ENCODE assay signal across 16 cellular contexts in genomic region chr13:98959775-98960325, GRCh38. TPM values are rescaled to one million over a fixed set of nuclear protein-coding genes. Genes with fewer than 3 reads are reported as not detected.
DNase-seq lines count a peak whose midpoint lies in the region; ATAC-seq and TF ChIP-seq lines count a peak whose summit lies in the region.
"Had no signal": no experiment of that assay in that cellular context is flagged by ENCODE, and none has a peak within 500 bp of the region (broad histone marks: within the 10 kb centered on the region; RNA-seq: fewer than 3 reads in every experiment).

No MANE protein-coding gene starts in this region.

- H4K8ac ChIP-seq in mesendoderm (ENCODE audit: low read depth, low read length) = no peak overlapping the region

- no peak overlapping the region for H2AFZ ChIP-seq in SK-N-SH (ENCODE audit: low read depth)

- H4K20me1 ChIP-seq in SK-N-SH (ENCODE audit: insufficient read depth) = no peaks in the 10 kb centered on the region

- no peak overlapping the region for H2BK5ac ChIP-seq in mesendoderm (ENCODE audit: low read length)

- TF ChIP-seq CTCF in A673 (conservative IDR thresholded peaks at IDR 0.05; ENCODE audit: low read depth, low read length) = no peak
- no peak for TF ChIP-seq CTCF in SK-N-SH (IDR thresholded peaks at IDR 0.05)

- H2BK15ac ChIP-seq in mesendoderm (replicated peaks; ENCODE audit: low read depth) = no peak overlapping the region

- no peaks in the 10 kb centered on the region for H3K79me1 ChIP-seq in mesendoderm (ENCODE audit: low read length)

- H3K9me3 ChIP-seq in A673 (ENCODE audit: low read depth, low read length, poor library complexity, severe bottlenecking) = no peaks in the 10 kb centered on the region
- no peaks in the 10 kb centered on the region for H3K9me3 ChIP-seq in SK-N-SH

- ATAC-seq in HG03139 (IDR thresholded peaks at IDR 0.05; ENCODE audit: unreplicated experiment) (no peak), GM21526 (IDR thresholded peaks at IDR 0.05; ENCODE audit: low FRiP score, unreplicated experiment) (no peak)

- no peak for TF ChIP-seq RAD21 in SK-N-SH (IDR thresholded peaks at IDR 0.05; ENCODE audit: low read length)

- no peak overlapping the region for H3K18ac ChIP-seq in mesendoderm (ENCODE audit: low read length)

- WGBS in mesendoderm (ENCODE audit: extremely low coverage, insufficient coverage, low lambda C conversion rate) = no CpG with 5 or more reads among the region's 9 CpGs
- WGBS in SK-N-SH (ENCODE audit: low lambda C conversion rate) = 92% methylated on average over 9 of the region's 9 CpGs

- no peaks in the 10 kb centered on the region for H3K9me2 ChIP-seq in SK-N-SH

- TF ChIP-seq EP300 in SK-N-SH (IDR thresholded peaks at IDR 0.05; ENCODE audit: borderline replicate concordance in 1 of 2, low read depth in 1 of 2, low read length in 1 of 2) = no peak

- H3K56ac ChIP-seq in mesendoderm (ENCODE audit: low read length) = no peak overlapping the region

- no peak overlapping the region for H3K23ac ChIP-seq in mesendoderm (ENCODE audit: low read length)

- H3K4me1 ChIP-seq in A673 (ENCODE audit: insufficient read depth, low read length, poor library complexity, severe bottlenecking) (peaks cover 11% of the 10 kb centered on the region), mesendoderm (ENCODE audit: control insufficient read depth, low read depth, low read length) (no peaks in the 10 kb centered on the region), SK-N-SH (ENCODE audit: control insufficient read depth in 1 of 2, insufficient read depth in 2 of 2, low read depth in 1 of 2, low read length in 1 of 2) (peaks cover 0 to 5% of the 10 kb centered on the region in 2 experiments; a peak in 1 of 4 replicates)

- H2AK5ac ChIP-seq in mesendoderm (ENCODE audit: low read length) = no peak overlapping the region

- POLR2A ChIA-PET in A673 (lab: Charles Lee; ENCODE audit: low non-redundant PET) (no interaction called here), SK-N-SH (lab: Yijun Ruan, JAX) (no interaction called here)

- H3K27ac ChIP-seq in A673 (ENCODE audit: low read depth, low read length, poor library complexity, severe bottlenecking) (peak overlapping the region; percentile 40), mesendoderm (ENCODE audit: low read depth, low read length) (no peak overlapping the region), SK-N-SH (ENCODE audit: low read depth in 2 of 2, low read length in 1 of 2) (no peak overlapping the region)

- H2BK120ac ChIP-seq in mesendoderm (ENCODE audit: low read depth, low read length) = no peak overlapping the region

- H3K27me3 ChIP-seq in A673 (replicated peaks; ENCODE audit: insufficient read depth, low read depth, low read length, poor library complexity) (no peaks in the 10 kb centered on the region), mesendoderm (ENCODE audit: insufficient read depth, low read length, poor library complexity) (no peaks in the 10 kb centered on the region), SK-N-SH (ENCODE audit: insufficient read depth) (no peaks in the 10 kb centered on the region)

- CTCF ChIA-PET in A673 (lab: Charles Lee) (no interaction called here), SK-N-SH (lab: Yijun Ruan, JAX) (no interaction called here)

- H3K4me2 ChIP-seq in mesendoderm (ENCODE audit: low read length) (no peak overlapping the region), SK-N-SH (no peak overlapping the region)

- no peaks in the 10 kb centered on the region for H3F3A ChIP-seq in SK-N-SH (replicated peaks; ENCODE audit: insufficient read depth)

- H3K36me3 ChIP-seq in A673 (ENCODE audit: insufficient read depth, low read length, poor library complexity, severe bottlenecking) = no peaks in the 10 kb centered on the region
- no peaks in the 10 kb centered on the region for H3K36me3 ChIP-seq in mesendoderm (ENCODE audit: control insufficient read depth, insufficient read depth, low read length)
- H3K36me3 ChIP-seq in SK-N-SH (replicated peaks in 1 of 2; ENCODE audit: control insufficient read depth in 1 of 2, insufficient read depth in 2 of 2, low read length in 1 of 2) = no peaks in the 10 kb centered on the region

- H4K5ac ChIP-seq in mesendoderm (ENCODE audit: low read length) = no peak overlapping the region

- no TSS peak for BruUV-seq in A673 (replicated peaks; lab: Mats Ljungman, UMichigan)

- H3K9ac ChIP-seq in mesendoderm (ENCODE audit: low read length) = no peak overlapping the region
- H3K9ac ChIP-seq in SK-N-SH = no peak overlapping the region

- DNase-seq in A673 (ENCODE audit: low spot score) = peak; percentile 49
- DNase-seq in NCI-H1105 treated with DMSO at 0.1 percent for 48 hours (lab: John Stamatoyannopoulos, UW) = peak; percentile 87
- peak; percentile 86 for DNase-seq in NCI-H82 treated with DMSO at 0.1 percent for 48 hours (lab: John Stamatoyannopoulos, UW; ENCODE audit: unreplicated experiment)
- DNase-seq in mesendoderm = no peak
- no peak for DNase-seq in SK-N-DZ (ENCODE audit: low spot score)
- no peak for DNase-seq in SK-N-SH
- DNase-seq: activated CD4-positive, alpha-beta T cell treated with anti-CD3 and anti-CD28 coated beads, Interleukin-2, amount 10 ng/mL, durations not matched to agents 24 days and 14 days; cortex of kidney; DMS79 treated with DMSO at 0.1 percent for 48 hours; HFFc6; NCI-H446 treated with DMSO at 0.1 percent for 48 hours; occipital lobe; RPMI8226; substantia nigra had no signal

- intact Hi-C loops in A673 (cut with micrococcal nuclease; ENCODE audit: unreplicated experiment) = no loop called here

- H3K4me3 ChIP-seq in A673 (ENCODE audit: low read depth, low read length, poor library complexity, severe bottlenecking) (no peak overlapping the region), mesendoderm (ENCODE audit: low read length) (no peak overlapping the region), SK-N-SH (ENCODE audit: low read depth in 2 of 2, low read length in 1 of 2) (no peak overlapping the region)

- H3K79me2 ChIP-seq in mesendoderm (ENCODE audit: control insufficient read depth, insufficient read depth, low read length) (no peaks in the 10 kb centered on the region), SK-N-SH (ENCODE audit: insufficient read depth) (no peaks in the 10 kb centered on the region)

- H3K4ac ChIP-seq in mesendoderm (ENCODE audit: low read depth, low read length) = peak overlapping the region; percentile 20

TF ChIP-seq in SK-N-SH, 30 proteins besides CTCF, POLR2A, EP300 and RAD21:
- TF ChIP-seq USF2 (IDR thresholded peaks at IDR 0.05; ENCODE audit: borderline replicate concordance, low read depth, low read length) = no peak
- TF ChIP-seq, protein P1, sequence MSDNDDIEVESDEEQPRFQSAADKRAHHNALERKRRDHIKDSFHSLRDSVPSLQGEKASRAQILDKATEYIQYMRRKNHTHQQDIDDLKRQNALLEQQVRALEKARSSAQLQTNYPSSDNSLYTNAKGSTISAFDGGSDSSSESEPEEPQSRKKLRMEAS (IDR thresholded peaks at IDR 0.05; ENCODE audit: low read depth) = no peak
- TF ChIP-seq, protein P2, sequence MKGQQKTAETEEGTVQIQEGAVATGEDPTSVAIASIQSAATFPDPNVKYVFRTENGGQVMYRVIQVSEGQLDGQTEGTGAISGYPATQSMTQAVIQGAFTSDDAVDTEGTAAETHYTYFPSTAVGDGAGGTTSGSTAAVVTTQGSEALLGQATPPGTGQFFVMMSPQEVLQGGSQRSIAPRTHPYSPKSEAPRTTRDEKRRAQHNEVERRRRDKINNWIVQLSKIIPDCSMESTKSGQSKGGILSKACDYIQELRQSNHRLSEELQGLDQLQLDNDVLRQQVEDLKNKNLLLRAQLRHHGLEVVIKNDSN (IDR thresholded peaks at IDR 0.05; ENCODE audit: borderline replicate concordance, low read depth) = no peak
- no peak for TF ChIP-seq EZH2phosphoT487 (IDR thresholded peaks at IDR 0.05; ENCODE audit: borderline replicate concordance, low read depth)
- no peak for TF ChIP-seq RCOR1 (IDR thresholded peaks at IDR 0.05; ENCODE audit: low read length)
- no peak for TF ChIP-seq MEF2A (IDR thresholded peaks at IDR 0.05; ENCODE audit: borderline replicate concordance, low read depth)
- no peak for TF ChIP-seq FOSL2 (IDR thresholded peaks at IDR 0.05; ENCODE audit: borderline replicate concordance, low read depth)
- TF ChIP-seq ELF1 (IDR thresholded peaks at IDR 0.05) = no peak
- TF ChIP-seq SIN3A (IDR thresholded peaks at IDR 0.05; ENCODE audit: borderline replicate concordance, low read depth, low read length) = no peak
- no peak for TF ChIP-seq SMC3 (IDR thresholded peaks at IDR 0.05; ENCODE audit: low read depth, low read length)
- no peak for TF ChIP-seq MXI1 (IDR thresholded peaks at IDR 0.05; ENCODE audit: low read depth, low read length)
- TF ChIP-seq FOXM1 (IDR thresholded peaks at IDR 0.05; ENCODE audit: low read depth) = no peak

RNA-seq across cellular contexts. Expression of gene DOCK9, which starts 18.0 kb away (rescaled TPM):
- total RNA-seq in A673 (2021) = 4.2 and 4.5 TPM in 2 replicates
- polyA plus RNA-seq in mesendoderm (2013, experiment 1 of 2) = 9.6 TPM
- 10.6 TPM for polyA plus RNA-seq in mesendoderm (2013, experiment 2 of 2)
- 1.9 and 2.7 TPM in 2 replicates for polyA plus RNA-seq in SK-N-DZ (2014; cell fraction: cytosol; rRNA removed)
- polyA plus RNA-seq in SK-N-DZ (2014; cell fraction: nucleus; rRNA removed) = 1.2 and 3.3 TPM in 2 replicates
- 16.6 and 17.9 TPM in 2 replicates for polyA plus RNA-seq in SK-N-SH (2012; rRNA removed)
- polyA plus RNA-seq in SK-N-SH (2012; cell fraction: cytosol; rRNA removed) = 14.3 and 14.9 TPM in 2 replicates
- 18.5 and 22.2 TPM in 2 replicates for polyA plus RNA-seq in SK-N-SH (2012; cell fraction: nucleus; rRNA removed)

Comparison
In these comparisons a context has a peak if more than half of its experiments do, and no peak if none do; other contexts are left out.
1. DNase-seq: peak in A673 (single experiment), NCI-H1105 treated with DMSO at 0.1 percent for 48 hours (single experiment) and NCI-H82 treated with DMSO at 0.1 percent for 48 hours (single experiment); none in mesendoderm (single experiment), SK-N-DZ (single experiment) and SK-N-SH (single experiment).